ENCODE assay signal across 29 cellular contexts in the genomic region with DNA sequence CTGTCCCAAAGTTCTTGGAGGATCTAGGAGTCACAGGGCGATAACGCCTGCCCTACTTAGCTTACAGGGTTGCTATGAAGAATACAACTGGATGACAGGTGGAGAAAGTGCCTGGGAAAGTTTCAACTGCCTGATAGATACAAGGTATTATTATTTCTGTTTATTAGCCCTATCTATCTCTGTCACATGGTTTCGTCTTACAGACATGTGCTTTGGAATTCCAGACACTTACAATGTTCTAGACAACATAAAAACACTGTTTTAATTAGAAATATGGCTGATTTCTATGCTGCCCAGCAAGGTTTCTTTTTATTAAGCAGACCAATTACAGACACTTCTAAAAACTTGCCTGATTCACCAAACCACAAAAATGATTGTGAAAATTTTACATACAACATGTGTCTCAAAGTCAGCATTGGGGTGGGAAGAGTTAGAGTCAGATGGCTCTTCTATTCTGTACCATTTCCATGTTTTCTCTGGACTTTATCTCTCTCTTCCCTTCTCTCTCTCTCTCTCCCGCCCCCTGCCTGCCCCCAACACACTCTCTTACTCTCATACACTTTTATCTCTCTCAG. TPM values are rescaled to one million over a fixed set of nuclear protein-coding genes. Genes with fewer than 3 reads are reported as not detected.
DNase-seq lines count a peak whose midpoint lies in the region; ATAC-seq and TF ChIP-seq lines count a peak whose summit lies in the region.
"Had no signal": no experiment of that assay in that cellular context is flagged by ENCODE, and none has a peak within 500 bp of the region (broad histone marks: within the 10 kb centered on the region; RNA-seq: fewer than 3 reads in every experiment).

No MANE protein-coding gene starts in this region.

- H2AFZ ChIP-seq in fibroblast of lung (ENCODE audit: low read length) = no peak overlapping the region

- H3K9ac ChIP-seq in fibroblast of lung (ENCODE audit: insufficient read depth, low read length) = no peak overlapping the region
- H3K9ac ChIP-seq: KMS-11 had no signal

- H3K79me2 ChIP-seq in fibroblast of lung (ENCODE audit: control insufficient read depth, insufficient read depth, low read length) = no peaks in the 10 kb centered on the region

- no peak for DNase-seq in stimulated activated naive CD8-positive, alpha-beta T cell treated with anti-CD3 and anti-CD28 coated beads, Interleukin-15, Interleukin-2, amounts not matched to agents 100 U/mL and 50 U/mL, for 24 hours
- no peak for DNase-seq in activated CD8-positive, alpha-beta T cell treated with anti-CD3 and anti-CD28 coated beads for 36 hours
- DNase-seq in fibroblast of lung (ENCODE audit: low read depth in 2 of 2) (peak; percentile 15 to 39), sciatic nerve (ENCODE audit: low spot score) (no peak), amniotic stem cell (lab: John Stamatoyannopoulos, UW) (no peak)
- no peak for DNase-seq in stimulated activated naive CD8-positive, alpha-beta T cell treated with anti-CD3 and anti-CD28 coated beads, Interleukin-15, amount 100 ng/mL, for 72 hours
- DNase-seq: COR-L47; dorsolateral prefrontal cortex; GDM1; heart left ventricle; NCI-H1436 treated with DMSO at 0.1 percent for 48 hours; NCI-H2107; sigmoid colon; stimulated activated CD4-positive, alpha-beta T cell treated with anti-CD3 and anti-CD28 coated beads, Interleukin-15, amount 100 ng/mL, for 24 hours; upper lobe of left lung; WERI-Rb-1 had no signal

- peak overlapping the region; percentile 12 for H3K27ac Mint-ChIP-seq in stimulated activated naive CD8-positive, alpha-beta T cell treated with anti-CD3 and anti-CD28 coated beads, Interleukin-15, Interleukin-2, amounts not matched to agents 100 ng/mL and 50 ng/mL, for 24 hours
- peak overlapping the region; percentile 61 for H3K27ac Mint-ChIP-seq in activated CD8-positive, alpha-beta T cell treated with anti-CD3 and anti-CD28 coated beads for 36 hours
- peak overlapping the region; percentile 31 to 58 for H3K27ac Mint-ChIP-seq in stimulated activated naive CD8-positive, alpha-beta T cell treated with anti-CD3 and anti-CD28 coated beads, Interleukin-15, amount 100 ng/mL, for 72 hours
- H3K27ac Mint-ChIP-seq: HFFc6 had no signal

- H3K4me1 ChIP-seq in fibroblast of lung (ENCODE audit: control insufficient read depth, extremely low read depth, insufficient read depth, low read length) = no peaks in the 10 kb centered on the region

- CTCF ChIA-PET in activated CD8-positive, alpha-beta T cell treated with anti-CD3 and anti-CD28 coated beads for 36 hours (lab: Charles Lee) = interaction anchor here (0.9 to 6.2 kb wide), 16 partner anchors 9 to 548 kb away, joined by 3 to 45 read pairs (median 4); no protein-coding TSS in a partner anchor

- no peak overlapping the region for H3K27ac ChIP-seq in fibroblast of lung (ENCODE audit: insufficient read depth, low read length)
- H3K27ac ChIP-seq: ascending aorta, heart left ventricle, KMS-11, sigmoid colon, upper lobe of left lung, WERI-Rb-1 had no signal

- no peak for ATAC-seq in stimulated activated naive CD8-positive, alpha-beta T cell treated with anti-CD3 and anti-CD28 coated beads, Interleukin-15, Interleukin-2, amounts not matched to agents 100 U/mL and 50 U/mL, for 24 hours
- no peak for ATAC-seq in activated CD8-positive, alpha-beta T cell treated with anti-CD3 and anti-CD28 coated beads for 36 hours
- ATAC-seq in stimulated activated naive CD8-positive, alpha-beta T cell treated with anti-CD3 and anti-CD28 coated beads, Interleukin-15, amount 100 ng/mL, for 72 hours = no peak
- ATAC-seq in HG03196 (IDR thresholded peaks at IDR 0.05; ENCODE audit: unreplicated experiment) (no peak), sciatic nerve (no peak)
- ATAC-seq: heart left ventricle, SK-N-SH treated with all-trans-retinoic acid at 6 μM for 48 hours had no signal

- POLR2A ChIA-PET in activated CD8-positive, alpha-beta T cell treated with anti-CD3 and anti-CD28 coated beads for 36 hours (lab: Charles Lee) = interaction anchor here (1.1 kb wide), 1 partner anchor 8 kb away, joined by 3 read pairs; no protein-coding TSS in a partner anchor

- TF ChIP-seq CTCF in activated CD8-positive, alpha-beta T cell treated with anti-CD3 and anti-CD28 coated beads for 36 hours (IDR thresholded peaks at IDR 0.05) = no peak
- TF ChIP-seq CTCF in fibroblast of lung (conservative IDR thresholded peaks at IDR 0.05 in 1 of 2, IDR thresholded peaks at IDR 0.05 in 1 of 2; ENCODE audit: low read depth in 1 of 2, low read length in 2 of 2) = no peak

- H3K4me1 Mint-ChIP-seq in stimulated activated naive CD8-positive, alpha-beta T cell treated with anti-CD3 and anti-CD28 coated beads, Interleukin-15, Interleukin-2, amounts not matched to agents 100 ng/mL and 50 ng/mL, for 24 hours (ENCODE audit: low read depth) = peaks cover 69% of the 10 kb centered on the region
- peaks cover 69% of the 10 kb centered on the region for H3K4me1 Mint-ChIP-seq in activated CD8-positive, alpha-beta T cell treated with anti-CD3 and anti-CD28 coated beads for 36 hours (ENCODE audit: low read depth)
- peaks cover 86% of the 10 kb centered on the region for H3K4me1 Mint-ChIP-seq in stimulated activated naive CD8-positive, alpha-beta T cell treated with anti-CD3 and anti-CD28 coated beads, Interleukin-15, amount 100 ng/mL, for 72 hours

- H3K4me3 Mint-ChIP-seq in stimulated activated naive CD8-positive, alpha-beta T cell treated with anti-CD3 and anti-CD28 coated beads, Interleukin-15, Interleukin-2, amounts not matched to agents 100 ng/mL and 50 ng/mL, for 24 hours = no peak overlapping the region
- no peak overlapping the region for H3K4me3 Mint-ChIP-seq in activated CD8-positive, alpha-beta T cell treated with anti-CD3 and anti-CD28 coated beads for 36 hours
- no peak overlapping the region for H3K4me3 Mint-ChIP-seq in stimulated activated naive CD8-positive, alpha-beta T cell treated with anti-CD3 and anti-CD28 coated beads, Interleukin-15, amount 100 ng/mL, for 72 hours
- H3K4me3 Mint-ChIP-seq: central memory CD8-positive, alpha-beta T cell; HFFc6 had no signal

- H3K36me3 ChIP-seq in fibroblast of lung (ENCODE audit: control insufficient read depth, insufficient read depth, low read length) = no peaks in the 10 kb centered on the region
- H3K36me3 ChIP-seq: ascending aorta, sigmoid colon, WERI-Rb-1 had no signal

- no peak overlapping the region for H3K4me2 ChIP-seq in fibroblast of lung (ENCODE audit: extremely low read depth, insufficient read depth, low read length)
- H3K4me2 ChIP-seq: KMS-11 had no signal

- H4K20me1 ChIP-seq in fibroblast of lung (ENCODE audit: control insufficient read depth, extremely low read depth, insufficient read depth, low read length) = no peaks in the 10 kb centered on the region

- no peaks in the 10 kb centered on the region for H3K9me3 ChIP-seq in fibroblast of lung (ENCODE audit: control insufficient read depth, insufficient read depth, low read depth, low read length)
- H3K9me3 ChIP-seq: ascending aorta, sigmoid colon, upper lobe of left lung had no signal

- H3K36me3 Mint-ChIP-seq in stimulated activated naive CD8-positive, alpha-beta T cell treated with anti-CD3 and anti-CD28 coated beads, Interleukin-15, Interleukin-2, amounts not matched to agents 100 ng/mL and 50 ng/mL, for 24 hours (ENCODE audit: low read depth) = peaks cover 76% of the 10 kb centered on the region
- H3K36me3 Mint-ChIP-seq in activated CD8-positive, alpha-beta T cell treated with anti-CD3 and anti-CD28 coated beads for 36 hours (ENCODE audit: low read depth) = peaks cover 71% of the 10 kb centered on the region

- intact Hi-C loops in activated CD8-positive, alpha-beta T cell treated with anti-CD3 and anti-CD28 coated beads for 36 hours (cut with micrococcal nuclease) = loop anchor here (5.0 to 10.0 kb wide), 2 partner anchors 231 to 338 kb away; no protein-coding TSS in a partner anchor
- intact Hi-C loops in sciatic nerve (cut with DNase I) = no loop called here

- H3K4me3 ChIP-seq in fibroblast of lung (replicated peaks in 1 of 4; ENCODE audit: control extremely low read depth in 1 of 4, insufficient read depth in 1 of 4, low read depth in 3 of 4, low read length in 4 of 4) = no peak overlapping the region
- H3K4me3 ChIP-seq: ascending aorta, dorsolateral prefrontal cortex, heart left ventricle, sigmoid colon, upper lobe of left lung had no signal

- H3K9me3 Mint-ChIP-seq in stimulated activated naive CD8-positive, alpha-beta T cell treated with anti-CD3 and anti-CD28 coated beads, Interleukin-15, Interleukin-2, amounts not matched to agents 100 ng/mL and 50 ng/mL, for 24 hours = no peaks in the 10 kb centered on the region
- H3K9me3 Mint-ChIP-seq in activated CD8-positive, alpha-beta T cell treated with anti-CD3 and anti-CD28 coated beads for 36 hours = no peaks in the 10 kb centered on the region
- H3K9me3 Mint-ChIP-seq in stimulated activated naive CD8-positive, alpha-beta T cell treated with anti-CD3 and anti-CD28 coated beads, Interleukin-15, amount 100 ng/mL, for 72 hours = no peaks in the 10 kb centered on the region
- H3K9me3 Mint-ChIP-seq: central memory CD8-positive, alpha-beta T cell; HFFc6 had no signal

- H3K27me3 Mint-ChIP-seq in stimulated activated naive CD8-positive, alpha-beta T cell treated with anti-CD3 and anti-CD28 coated beads, Interleukin-15, Interleukin-2, amounts not matched to agents 100 ng/mL and 50 ng/mL, for 24 hours = no peaks in the 10 kb centered on the region
- no peaks in the 10 kb centered on the region for H3K27me3 Mint-ChIP-seq in activated CD8-positive, alpha-beta T cell treated with anti-CD3 and anti-CD28 coated beads for 36 hours
- no peaks in the 10 kb centered on the region for H3K27me3 Mint-ChIP-seq in stimulated activated naive CD8-positive, alpha-beta T cell treated with anti-CD3 and anti-CD28 coated beads, Interleukin-15, amount 100 ng/mL, for 72 hours
- H3K27me3 Mint-ChIP-seq: central memory CD8-positive, alpha-beta T cell had no signal

- no peaks in the 10 kb centered on the region for H3K27me3 ChIP-seq in fibroblast of lung (ENCODE audit: control insufficient read depth, insufficient read depth, low read length)
- H3K27me3 ChIP-seq: ascending aorta, dorsolateral prefrontal cortex, heart left ventricle, sigmoid colon, upper lobe of left lung had no signal

RNA-seq across cellular contexts. Expression of a gene that starts 50.0 kb away (rescaled TPM):
- not detected for total RNA-seq in activated CD8-positive, alpha-beta T cell treated with anti-CD3 and anti-CD28 coated beads for 36 hours
- total RNA-seq in fibroblast of lung = not detected in 2 replicates
- not detected in 2 replicates for polyA plus RNA-seq in fibroblast of lung
- not detected in 2 replicates for polyA plus RNA-seq in fibroblast of lung (2012)
- polyA minus RNA-seq in fibroblast of lung (ENCODE audit: low replicate concordance) = not detected in 2 replicates
- not detected for total RNA-seq in sciatic nerve
- total RNA-seq: ascending aorta, dorsolateral prefrontal cortex, endothelial cell of umbilical vein, fibroblast of villous mesenchyme, heart left ventricle, HFFc6, HT-29, lung microvascular endothelial cell, posterior vena cava, sigmoid colon, subcutaneous adipose tissue, upper lobe of left lung had no signal
- polyA plus RNA-seq: endothelial cell of umbilical vein, heart left ventricle, sigmoid colon had no signal

Comparison
In these comparisons a context has a peak if more than half of its experiments do, and no peak if none do; other contexts are left out.
1. DNase-seq: peak in fibroblast of lung (2 of 2); none in stimulated activated naive CD8-positive, alpha-beta T cell treated with anti-CD3 and anti-CD28 coated beads, Interleukin-15, Interleukin-2, amounts not matched to agents 100 U/mL and 50 U/mL, for 24 hours (single experiment), activated CD8-positive, alpha-beta T cell treated with anti-CD3 and anti-CD28 coated beads for 36 hours (single experiment), stimulated activated naive CD8-positive, alpha-beta T cell treated with anti-CD3 and anti-CD28 coated beads, Interleukin-15, amount 100 ng/mL, for 72 hours (0 of 2), sciatic nerve (single experiment) and amniotic stem cell (single experiment).
2. Peak in every context shown above with its lines, with median percentiles within 50 percentile points of each other: H3K27ac Mint-ChIP-seq.